8 cellular contexts compared by ENCODE assay signal in the genomic region with DNA sequence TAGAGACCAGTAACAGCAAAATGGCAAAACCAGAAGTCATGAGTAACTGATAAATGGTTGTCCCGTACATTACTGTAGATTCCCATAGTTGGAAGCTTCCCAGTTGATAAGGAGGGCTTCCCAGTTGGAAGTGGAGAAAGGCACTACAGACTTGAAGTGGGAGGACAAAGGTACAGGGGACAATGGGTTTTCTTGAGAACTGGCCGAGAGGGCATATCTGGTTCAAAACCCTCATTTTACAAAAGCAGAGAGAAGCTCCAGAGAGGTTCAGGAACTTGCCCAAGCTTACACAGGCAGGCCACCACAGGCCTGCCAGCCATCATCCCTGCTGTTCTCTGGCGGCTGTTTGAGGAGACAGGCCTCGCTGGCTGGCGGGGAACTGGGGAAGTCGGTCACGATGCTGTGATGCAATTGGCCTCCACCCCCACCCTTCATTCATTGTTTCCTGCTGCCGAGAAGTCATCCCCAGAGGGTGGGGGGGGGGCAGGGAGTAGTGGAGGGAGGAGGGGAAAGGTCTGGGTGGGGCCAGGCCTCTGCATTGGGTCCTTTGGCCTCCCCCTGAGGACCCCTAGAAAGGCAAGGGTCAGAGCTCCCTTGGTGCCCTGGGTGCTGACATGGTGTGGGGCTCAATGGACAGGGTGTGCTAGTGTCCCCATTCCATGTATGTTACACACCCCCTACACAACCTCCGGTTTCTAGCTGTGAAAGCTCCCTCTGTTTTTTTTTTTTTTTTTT. TPM values are rescaled to one million over a fixed set of nuclear protein-coding genes. Genes with fewer than 3 reads are reported as not detected.
DNase-seq lines count a peak whose midpoint lies in the region; ATAC-seq and TF ChIP-seq lines count a peak whose summit lies in the region.

No MANE protein-coding gene starts in this region.

- TF ChIP-seq CTCF in prostate gland (IDR thresholded peaks at IDR 0.05), result no peak

- no peak for ATAC-seq in GM21825 (IDR thresholded peaks at IDR 0.05; ENCODE audit: unreplicated experiment)
- ATAC-seq in HG03045 (IDR thresholded peaks at IDR 0.05; ENCODE audit: unreplicated experiment), result no peak

- no peak overlapping the region for H3K4me3 ChIP-seq in prostate gland

- intact Hi-C loops in prostate gland (cut with DNase I), result no loop called here

- no peaks in the 10 kb centered on the region for H3K36me3 ChIP-seq in prostate gland

- no peaks in the 10 kb centered on the region for H3K27me3 ChIP-seq in prostate gland (replicated peaks; ENCODE audit: insufficient read depth)

- H3K9me3 ChIP-seq in prostate gland, result no peaks in the 10 kb centered on the region

- peak; percentile 79 for DNase-seq in activated naive CD4-positive, alpha-beta T cell treated with Interleukin-2 at 50 U/mL for 16 hours
- DNase-seq in globus pallidus (ENCODE audit: low spot score), result peak; percentile 86
- DNase-seq in prostate gland (ENCODE audit: low spot score), result peak; percentile 73
- no peak for DNase-seq in dedifferentiated amniotic fluid mesenchymal stem cell (ENCODE audit: extremely low spot score)

- TF ChIP-seq POLR2A in GM10847 (IDR thresholded peaks at IDR 0.05; ENCODE audit: extremely low read depth, insufficient read length) (peak; percentile 89), prostate gland (IDR thresholded peaks at IDR 0.05) (peak; percentile 71)

- peaks cover 36% of the 10 kb centered on the region for H3K4me1 ChIP-seq in prostate gland (replicated peaks)

- peak overlapping the region; percentile 59 to 65 for H3K27ac ChIP-seq in prostate gland

- 28% methylated on average over 9 of the region's 9 CpGs for WGBS in prostate gland

TF ChIP-seq in PFSK-1, 5 proteins besides CTCF, POLR2A, EP300 and RAD21:
- TF ChIP-seq, protein P1, sequence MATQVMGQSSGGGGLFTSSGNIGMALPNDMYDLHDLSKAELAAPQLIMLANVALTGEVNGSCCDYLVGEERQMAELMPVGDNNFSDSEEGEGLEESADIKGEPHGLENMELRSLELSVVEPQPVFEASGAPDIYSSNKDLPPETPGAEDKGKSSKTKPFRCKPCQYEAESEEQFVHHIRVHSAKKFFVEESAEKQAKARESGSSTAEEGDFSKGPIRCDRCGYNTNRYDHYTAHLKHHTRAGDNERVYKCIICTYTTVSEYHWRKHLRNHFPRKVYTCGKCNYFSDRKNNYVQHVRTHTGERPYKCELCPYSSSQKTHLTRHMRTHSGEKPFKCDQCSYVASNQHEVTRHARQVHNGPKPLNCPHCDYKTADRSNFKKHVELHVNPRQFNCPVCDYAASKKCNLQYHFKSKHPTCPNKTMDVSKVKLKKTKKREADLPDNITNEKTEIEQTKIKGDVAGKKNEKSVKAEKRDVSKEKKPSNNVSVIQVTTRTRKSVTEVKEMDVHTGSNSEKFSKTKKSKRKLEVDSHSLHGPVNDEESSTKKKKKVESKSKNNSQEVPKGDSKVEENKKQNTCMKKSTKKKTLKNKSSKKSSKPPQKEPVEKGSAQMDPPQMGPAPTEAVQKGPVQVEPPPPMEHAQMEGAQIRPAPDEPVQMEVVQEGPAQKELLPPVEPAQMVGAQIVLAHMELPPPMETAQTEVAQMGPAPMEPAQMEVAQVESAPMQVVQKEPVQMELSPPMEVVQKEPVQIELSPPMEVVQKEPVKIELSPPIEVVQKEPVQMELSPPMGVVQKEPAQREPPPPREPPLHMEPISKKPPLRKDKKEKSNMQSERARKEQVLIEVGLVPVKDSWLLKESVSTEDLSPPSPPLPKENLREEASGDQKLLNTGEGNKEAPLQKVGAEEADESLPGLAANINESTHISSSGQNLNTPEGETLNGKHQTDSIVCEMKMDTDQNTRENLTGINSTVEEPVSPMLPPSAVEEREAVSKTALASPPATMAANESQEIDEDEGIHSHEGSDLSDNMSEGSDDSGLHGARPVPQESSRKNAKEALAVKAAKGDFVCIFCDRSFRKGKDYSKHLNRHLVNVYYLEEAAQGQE (IDR thresholded peaks at IDR 0.05; ENCODE audit: insufficient read depth in 1 of 2, low read depth in 2 of 2, low read length in 2 of 2), result no peak
- TF ChIP-seq TAF1 (IDR thresholded peaks at IDR 0.05; ENCODE audit: borderline replicate concordance, insufficient read depth, low read length) (peak; percentile 79), SIN3A (IDR thresholded peaks at IDR 0.05; ENCODE audit: borderline replicate concordance, insufficient read depth, low read length) (peak; percentile 76; the same call in 1 of the 2 replicates), FOXP2 (optimal IDR thresholded peaks at IDR 0.05; ENCODE audit: borderline replicate concordance, extremely low read depth, extremely low read length, insufficient read depth) (no peak), POLR2AphosphoS5 (IDR thresholded peaks at IDR 0.05; ENCODE audit: low read depth, low read length) (peak; percentile 91)

RNA-seq across cellular contexts. Expression of a gene that starts 3.0 kb away (rescaled TPM):
- polyA plus RNA-seq in PFSK-1 (2012; ENCODE audit: insufficient read length, low read depth), result 785 TPM
- 10 to 100 TPM; 19.4 to 19.7 TPM for total RNA-seq in prostate gland

RNA-seq across cellular contexts. Expression of a gene that starts 27.9 kb away (rescaled TPM):
- polyA plus RNA-seq in PFSK-1 (2012; ENCODE audit: insufficient read length, low read depth), result 62.7 TPM
- 10 to 100 TPM in 1 of 2 donors, 1 to 10 TPM in 1; 1.6 to 47.5 TPM for total RNA-seq in prostate gland

RNA-seq across cellular contexts. Expression of a gene that starts 39.9 kb away (rescaled TPM):
- polyA plus RNA-seq in PFSK-1 (2012; ENCODE audit: insufficient read length, low read depth), result 10.6 TPM
- total RNA-seq in prostate gland, result 1 to 10 TPM; 3.1 to 9.8 TPM
